Comparison of ENCODE assay signal across 19 cellular contexts in the genomic region with DNA sequence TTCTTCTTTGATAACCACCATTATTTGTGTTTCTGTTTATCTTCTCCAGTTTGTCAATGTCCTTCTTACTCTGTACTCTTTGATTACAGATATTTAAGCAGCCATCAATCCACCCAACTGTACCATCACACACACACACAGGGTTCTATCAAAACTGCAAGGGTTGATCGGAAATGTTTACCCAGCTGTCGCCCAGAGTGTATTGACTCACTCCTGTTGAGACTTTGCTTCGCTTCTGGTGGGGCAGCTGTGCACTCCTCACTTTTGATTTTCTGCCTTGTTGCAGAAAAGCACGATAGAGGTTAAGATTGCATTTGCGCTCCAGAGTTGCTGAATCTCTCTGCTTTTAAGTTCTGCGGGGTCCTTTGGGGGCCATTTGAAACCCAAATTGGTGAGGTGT.
DNase-seq lines count a peak whose midpoint lies in the region; ATAC-seq and TF ChIP-seq lines count a peak whose summit lies in the region.
"Had no signal": no experiment of that assay in that cellular context is flagged by ENCODE, and none has a peak within 500 bp of the region (broad histone marks: within the 10 kb centered on the region; RNA-seq: fewer than 3 reads in every experiment).

No MANE protein-coding gene starts in this region.

- H3K4me3 ChIP-seq in thyroid gland (replicated peaks in 1 of 3), result no peak overlapping the region
- H3K4me3 ChIP-seq: cardiac muscle cell, esophagus squamous epithelium, prostate gland, uterus had no signal

- no peaks in the 10 kb centered on the region for H3K27me3 ChIP-seq in thyroid gland
- H3K27me3 ChIP-seq: cardiac muscle cell, uterus had no signal

- peak overlapping the region in 4 of 5 experiments; percentile 11 to 56 (median 30) for H3K27ac Mint-ChIP-seq in brain
- H3K27ac Mint-ChIP-seq: naive thymus-derived CD8-positive, alpha-beta T cell had no signal

- peaks cover 16% of the 10 kb centered on the region for H3K36me3 Mint-ChIP-seq in brain
- H3K36me3 Mint-ChIP-seq: naive thymus-derived CD8-positive, alpha-beta T cell had no signal

- no peak for ATAC-seq in GM18517 (IDR thresholded peaks at IDR 0.05; ENCODE audit: unreplicated experiment)
- no peak for ATAC-seq in HG03135 (IDR thresholded peaks at IDR 0.05; ENCODE audit: unreplicated experiment)
- ATAC-seq: naive thymus-derived CD8-positive, alpha-beta T cell; Panc1 had no signal

- H3K36me3 ChIP-seq in thyroid gland, result no peaks in the 10 kb centered on the region
- H3K36me3 ChIP-seq: cardiac muscle cell, esophagus squamous epithelium, prostate gland, uterus had no signal

- no peaks in the 10 kb centered on the region for H3K4me1 ChIP-seq in thyroid gland
- H3K4me1 ChIP-seq: prostate gland, uterus had no signal

- 94 to 97% methylated on average over 6 of the region's 6 CpGs for WGBS in thyroid gland, 2 donors

- TF ChIP-seq POLR2A in thyroid gland (IDR thresholded peaks at IDR 0.05), result no peak

- no peaks in the 10 kb centered on the region for H3K9me3 ChIP-seq in thyroid gland
- H3K9me3 ChIP-seq: prostate gland, uterus had no signal

- H3K9me3 Mint-ChIP-seq in brain, result peaks cover 0 to 13% (median 6%) of the 10 kb centered on the region in 5 experiments

- no peaks in the 10 kb centered on the region for H3K27me3 Mint-ChIP-seq in brain

- H3K27ac ChIP-seq in thyroid gland, result no peak overlapping the region
- H3K27ac ChIP-seq: cardiac muscle cell, esophagus squamous epithelium, prostate gland, uterus had no signal

- TF ChIP-seq CTCF in brain (conservative IDR thresholded peaks at IDR 0.05), result no peak
- no peak for TF ChIP-seq CTCF in thyroid gland (IDR thresholded peaks at IDR 0.05)

- no peak overlapping the region for H3K4me3 Mint-ChIP-seq in brain
- H3K4me3 Mint-ChIP-seq: activated T-cell treated with anti-CD3 and anti-CD28 coated beads, Interleukin-2, amount 50 U/mL, for 24 hours; naive thymus-derived CD8-positive, alpha-beta T cell had no signal

- H3K4me1 Mint-ChIP-seq in brain, result peaks cover 65% of the 10 kb centered on the region

- peak; percentile 89 for DNase-seq in COLO668 (lab: John Stamatoyannopoulos, UW; ENCODE audit: unreplicated experiment)
- peak; percentile 7 for DNase-seq in NCI-H1436 treated with DMSO at 0.1 percent for 48 hours (lab: John Stamatoyannopoulos, UW)
- DNase-seq in NCI-H2196 treated with DMSO at 0.1 percent for 48 hours (lab: John Stamatoyannopoulos, UW; ENCODE audit: unreplicated experiment), result peak; percentile 48
- DNase-seq in activated CD4-positive, alpha-beta T cell treated with anti-CD3 and anti-CD28 coated beads, Interleukin-2, amount 50 U/mL, for 1 hour, result no peak
- DNase-seq in thyroid gland, result no peak
- DNase-seq: activated CD4-positive, alpha-beta T cell treated with anti-CD3 and anti-CD28 coated beads, Interleukin-2, amount 50 U/mL, for 48 hours; activated T-cell treated with anti-CD3 and anti-CD28 coated beads, Interleukin-2, amount 50 U/mL, for 24 hours; esophagus squamous epithelium; GF-D8; naive thymus-derived CD8-positive, alpha-beta T cell; NCI-H526; stimulated activated CD4-positive, alpha-beta T cell treated with anti-CD3 and anti-CD28 coated beads, Interleukin-15, amount 100 ng/mL, for 24 hours; uterus had no signal

- intact Hi-C loops in thyroid gland (cut with DNase I), result no loop called here

Comparison
In these comparisons a context has a peak if more than half of its experiments do, and no peak if none do; other contexts are left out.
1. DNase-seq: peak in COLO668 (single experiment), NCI-H1436 treated with DMSO at 0.1 percent for 48 hours (single experiment) and NCI-H2196 treated with DMSO at 0.1 percent for 48 hours (single experiment); none in activated CD4-positive, alpha-beta T cell treated with anti-CD3 and anti-CD28 coated beads, Interleukin-2, amount 50 U/mL, for 1 hour (single experiment) and thyroid gland (0 of 2).